39 cellular contexts compared by ENCODE assay signal in the genomic region with DNA sequence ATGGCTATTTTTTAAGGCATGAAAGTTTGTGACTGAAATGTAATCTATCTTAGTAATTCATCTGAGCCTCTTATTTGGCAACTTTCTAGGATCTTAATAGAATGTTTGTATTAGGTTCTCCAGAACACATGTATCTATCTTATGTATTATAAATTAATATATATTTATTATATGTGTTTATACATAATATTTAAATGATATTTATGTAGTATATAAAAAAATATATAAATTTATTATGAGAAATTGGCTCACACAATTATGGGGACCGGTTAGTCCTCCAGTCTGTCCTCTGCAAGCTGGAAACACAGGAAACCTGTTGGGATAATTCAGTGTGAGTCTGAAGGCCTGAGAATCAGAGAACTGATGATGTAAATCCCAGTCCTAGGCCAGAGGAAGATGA.
"Had no signal": no experiment of that assay in that cellular context is flagged by ENCODE, and none has a peak within 500 bp of the region (broad histone marks: within the 10 kb centered on the region; RNA-seq: fewer than 3 reads in every experiment).

No MANE protein-coding gene starts in this region.

- H3K4me1 ChIP-seq: adrenal gland, ascending aorta, body of pancreas, breast epithelium had no signal

- H3K4me1 Mint-ChIP-seq: activated naive CD4-positive, alpha-beta T cell treated with anti-CD3 and anti-CD28 coated beads, Interleukin-2, amount 10 ng/mL, durations not matched to agents 7 days and 5 days; activated naive CD4-positive, alpha-beta T cell treated with anti-CD3 and anti-CD28 coated beads, Interleukin-2, amount 50 U/mL, for 24 hours; activated naive CD8-positive, alpha-beta T cell treated with anti-CD3 and anti-CD28 coated beads for 36 hours; activated naive CD8-positive, alpha-beta T cell treated with anti-CD3 and anti-CD28 coated beads, Interleukin-2, amount 10 ng/mL, durations not matched to agents 7 days and 5 days; activated naive CD8-positive, alpha-beta T cell treated with anti-CD3 and anti-CD28 coated beads, Interleukin-2, amount 50 U/mL, for 24 hours; activated T-helper 17 cell treated with anti-CD3 and anti-CD28 coated beads, Interleukin-2, amount 50 U/mL, for 72 hours; brain; central memory CD8-positive, alpha-beta T cell had no signal

- ATAC-seq: activated naive CD4-positive, alpha-beta T cell treated with anti-CD3 and anti-CD28 coated beads, Interleukin-2, amount 50 U/mL, for 72 hours; activated naive CD8-positive, alpha-beta T cell treated with anti-CD3 and anti-CD28 coated beads, Interleukin-2, amount 50 U/mL, for 24 hours; activated T-cell treated with anti-CD3 and anti-CD28 coated beads, Interleukin-2, amount 50 U/mL, for 4 hours; activated T-cell treated with anti-CD3 and anti-CD28 coated beads, Interleukin-2, amount 50 U/mL, for 72 hours; activated T-helper 17 cell treated with anti-CD3 and anti-CD28 coated beads, Interleukin-2, amount 50 U/mL, for 72 hours; body of pancreas had no signal

- H3K27ac ChIP-seq: adrenal gland, ascending aorta, body of pancreas, brain microvascular endothelial cell, breast epithelium, cardiac muscle cell had no signal

- H3K4me3 Mint-ChIP-seq: activated naive CD4-positive, alpha-beta T cell treated with anti-CD3 and anti-CD28 coated beads for 36 hours; activated naive CD4-positive, alpha-beta T cell treated with anti-CD3 and anti-CD28 coated beads, Interleukin-2, amount 10 ng/mL, durations not matched to agents 7 days and 5 days; activated naive CD4-positive, alpha-beta T cell treated with anti-CD3 and anti-CD28 coated beads, Interleukin-2, amount 50 U/mL, for 24 hours; activated naive CD8-positive, alpha-beta T cell; activated naive CD8-positive, alpha-beta T cell treated with anti-CD3 and anti-CD28 coated beads for 36 hours; activated naive CD8-positive, alpha-beta T cell treated with anti-CD3 and anti-CD28 coated beads, Interleukin-2, amount 10 ng/mL, durations not matched to agents 7 days and 5 days; activated naive CD8-positive, alpha-beta T cell treated with anti-CD3 and anti-CD28 coated beads, Interleukin-2, amount 50 U/mL, for 24 hours; activated T-cell treated with anti-CD3 and anti-CD28 coated beads, Interleukin-2, amount 50 U/mL, for 4 hours; activated T-cell treated with anti-CD3 and anti-CD28 coated beads, Interleukin-2, amount 50 U/mL, for 72 hours; activated T-helper 1 cell treated with anti-CD3 and anti-CD28 coated beads, Interleukin-12 subunit alpha, Interleukin-12 subunit beta, Interleukin-2, Interleukin-4 antibody, amounts not matched to agents 30 ng/mL and 10 ng/mL and 1 ng/mL, durations not matched to agents 14 hours and 24 hours and 36 hours; activated T-helper 17 cell treated with anti-CD3 and anti-CD28 coated beads, Interleukin-2, amount 50 U/mL, for 72 hours; brain; central memory CD8-positive, alpha-beta T cell had no signal

- H3K4me3 ChIP-seq: adrenal gland, ascending aorta, body of pancreas, breast epithelium, cardiac muscle cell had no signal

- DNase-seq: activated effector memory CD4-positive, alpha-beta T cell treated with anti-CD3 and anti-CD28 coated beads, Interleukin-2, amount 50 U/mL, for 16 hours; activated effector memory CD4-positive, alpha-beta T cell treated with Interleukin-2 at 50 U/mL for 16 hours; activated gamma-delta T cell; activated gamma-delta T cell treated with Interleukin-2 at 50 U/mL for 16 hours; activated naive CD4-positive, alpha-beta T cell; activated naive CD4-positive, alpha-beta T cell treated with anti-CD3 and anti-CD28 coated beads for 36 hours; activated naive CD4-positive, alpha-beta T cell treated with anti-CD3 and anti-CD28 coated beads, Interleukin-2, amount 10 ng/mL, durations not matched to agents 7 days and 5 days; activated naive CD4-positive, alpha-beta T cell treated with anti-CD3 and anti-CD28 coated beads, Interleukin-2, amount 50 U/mL, for 16 hours; activated naive CD4-positive, alpha-beta T cell treated with Interleukin-2 at 50 U/mL for 16 hours; activated naive CD8-positive, alpha-beta T cell treated with anti-CD3 and anti-CD28 coated beads for 36 hours; activated naive CD8-positive, alpha-beta T cell treated with anti-CD3 and anti-CD28 coated beads, Interleukin-2, amount 10 ng/mL, durations not matched to agents 7 days and 5 days; activated naive CD8-positive, alpha-beta T cell treated with anti-CD3 and anti-CD28 coated beads, Interleukin-2, amount 50 U/mL, for 24 hours; activated T-cell treated with anti-CD3 and anti-CD28 coated beads, Interleukin-2, amount 50 U/mL, for 4 hours; activated T-cell treated with anti-CD3 and anti-CD28 coated beads, Interleukin-2, amount 50 U/mL, for 48 hours; activated T-cell treated with anti-CD3 and anti-CD28 coated beads, Interleukin-2, amount 50 U/mL, for 72 hours; adrenal gland; amniotic stem cell; amygdala; anterior cingulate cortex; aorta; body of pancreas; brain microvascular endothelial cell; caudate nucleus; central memory CD4-positive, alpha-beta T cell; cerebellar nuclear complex had no signal

- H3K27me3 ChIP-seq: adrenal gland, ascending aorta, body of pancreas, brain microvascular endothelial cell, breast epithelium, cardiac muscle cell had no signal

- FAIRE-seq: astrocyte, bronchial epithelial cell, colon had no signal

- H3K36me3 ChIP-seq: adrenal gland, ascending aorta, brain microvascular endothelial cell, breast epithelium, cardiac muscle cell had no signal

- H3K27ac Mint-ChIP-seq: activated naive CD4-positive, alpha-beta T cell treated with anti-CD3 and anti-CD28 coated beads for 36 hours; activated naive CD4-positive, alpha-beta T cell treated with anti-CD3 and anti-CD28 coated beads, Interleukin-2, amount 10 ng/mL, durations not matched to agents 7 days and 5 days; activated naive CD4-positive, alpha-beta T cell treated with anti-CD3 and anti-CD28 coated beads, Interleukin-2, amount 50 U/mL, for 24 hours; activated naive CD4-positive, alpha-beta T cell treated with anti-CD3 and anti-CD28 coated beads, Interleukin-2, amount 50 U/mL, for 72 hours; activated naive CD8-positive, alpha-beta T cell; activated naive CD8-positive, alpha-beta T cell treated with anti-CD3 and anti-CD28 coated beads for 36 hours; activated naive CD8-positive, alpha-beta T cell treated with anti-CD3 and anti-CD28 coated beads, Interleukin-2, amount 10 ng/mL, durations not matched to agents 7 days and 5 days; activated naive CD8-positive, alpha-beta T cell treated with anti-CD3 and anti-CD28 coated beads, Interleukin-2, amount 50 U/mL, for 24 hours; activated T-cell treated with anti-CD3 and anti-CD28 coated beads, Interleukin-2, amount 50 U/mL, for 72 hours; activated T-helper 1 cell treated with anti-CD3 and anti-CD28 coated beads, Interleukin-12 subunit alpha, Interleukin-12 subunit beta, Interleukin-2, Interleukin-4 antibody, amounts not matched to agents 30 ng/mL and 10 ng/mL and 1 ng/mL, durations not matched to agents 14 hours and 24 hours and 36 hours; activated T-helper 17 cell treated with anti-CD3 and anti-CD28 coated beads, Interleukin-2, amount 50 U/mL, for 72 hours; activated T-helper 2 cell treated with anti-CD3 and anti-CD28 coated beads, Interferon-gamma antibody, Interleukin-2, Interleukin-4, amounts not matched to agents 10 μg/mL and 5 μg/mL and 100 μg/mL, durations not matched to agents 14 hours and 24 hours and 36 hours; brain had no signal

- H3K9me3 ChIP-seq: adrenal gland, ascending aorta, body of pancreas, breast epithelium had no signal

- H3K36me3 Mint-ChIP-seq: activated naive CD4-positive, alpha-beta T cell treated with anti-CD3 and anti-CD28 coated beads, Interleukin-2, amount 10 ng/mL, durations not matched to agents 7 days and 5 days; activated naive CD4-positive, alpha-beta T cell treated with anti-CD3 and anti-CD28 coated beads, Interleukin-2, amount 50 U/mL, for 24 hours; activated naive CD8-positive, alpha-beta T cell; activated naive CD8-positive, alpha-beta T cell treated with anti-CD3 and anti-CD28 coated beads for 36 hours; activated naive CD8-positive, alpha-beta T cell treated with anti-CD3 and anti-CD28 coated beads, Interleukin-2, amount 10 ng/mL, durations not matched to agents 7 days and 5 days; brain had no signal

- H3K27me3 Mint-ChIP-seq: activated naive CD4-positive, alpha-beta T cell treated with anti-CD3 and anti-CD28 coated beads, Interleukin-2, amount 10 ng/mL, durations not matched to agents 7 days and 5 days; activated naive CD4-positive, alpha-beta T cell treated with anti-CD3 and anti-CD28 coated beads, Interleukin-2, amount 50 U/mL, for 24 hours; activated naive CD8-positive, alpha-beta T cell; activated naive CD8-positive, alpha-beta T cell treated with anti-CD3 and anti-CD28 coated beads for 36 hours; activated naive CD8-positive, alpha-beta T cell treated with anti-CD3 and anti-CD28 coated beads, Interleukin-2, amount 10 ng/mL, durations not matched to agents 7 days and 5 days; activated naive CD8-positive, alpha-beta T cell treated with anti-CD3 and anti-CD28 coated beads, Interleukin-2, amount 50 U/mL, for 24 hours; activated T-helper 17 cell treated with anti-CD3 and anti-CD28 coated beads, Interleukin-2, amount 50 U/mL, for 72 hours; brain; central memory CD8-positive, alpha-beta T cell had no signal
